ENCODE assay signal across 18 cellular contexts in the genomic region with DNA sequence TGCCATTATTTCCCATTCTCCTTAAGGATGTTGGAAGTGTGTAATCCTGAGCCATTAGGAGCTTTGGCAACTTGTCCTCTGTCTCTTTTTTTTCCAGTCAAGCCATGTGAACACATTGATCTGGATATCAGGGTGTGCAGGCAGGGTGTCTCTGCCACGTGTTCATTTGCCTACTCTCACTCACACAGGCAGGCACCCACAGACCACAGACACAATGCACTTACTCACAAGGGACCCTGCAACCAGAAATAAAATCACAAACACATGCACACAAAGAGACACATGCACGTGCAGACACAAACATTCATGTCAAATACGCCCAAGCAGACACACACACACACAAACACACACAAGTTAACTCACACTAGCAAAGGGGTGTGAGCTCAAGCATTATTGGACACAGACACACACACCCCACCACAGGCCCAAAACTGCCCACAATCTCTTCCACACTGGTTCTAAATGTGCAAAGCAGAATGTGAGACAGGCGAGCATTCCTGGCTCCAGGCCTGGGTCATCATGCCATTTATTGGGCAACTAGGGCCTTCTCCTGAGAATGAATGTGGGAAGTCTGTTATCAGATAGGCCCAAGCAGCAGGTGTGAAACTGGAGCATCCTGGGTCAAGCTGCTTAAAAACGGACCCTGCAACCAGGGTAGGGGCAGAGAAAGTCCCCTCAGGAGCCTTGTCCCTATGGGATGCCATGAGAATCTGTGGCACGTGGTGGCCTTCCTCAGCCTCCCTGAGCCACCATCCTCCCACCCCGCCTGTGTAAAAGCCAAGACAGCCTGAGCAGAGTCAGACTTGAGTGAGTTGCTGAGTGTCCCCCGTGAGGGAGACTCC.
A peak's percentile ranks its signal among the peaks of the same experiment; 100 is the strongest.
DNase-seq lines count a peak whose midpoint lies in the region; TF ChIP-seq lines count a peak whose summit lies in the region.
"Had no signal": no experiment of that assay in that cellular context is flagged by ENCODE, and none has a peak within 500 bp of the region (broad histone marks: within the 10 kb centered on the region; RNA-seq: fewer than 3 reads in every experiment).

No MANE protein-coding gene starts in this region.

- peak overlapping the region; percentile 16 for H3K27ac Mint-ChIP-seq in activated T-cell treated with anti-CD3 and anti-CD28 coated beads, Interleukin-2, amount 50 U/mL, for 24 hours
- H3K27ac Mint-ChIP-seq in T-helper 2 cell treated with Interferon-gamma antibody and Interleukin-4, amounts not matched to agents 5 μg/mL and 100 μg/mL, for 36 hours, result peak overlapping the region; percentile 52
- H3K27ac Mint-ChIP-seq in glutamatergic neuron (ENCODE audit: unreplicated experiment) (peak overlapping the region; percentile 66), type B pancreatic cell (no peak overlapping the region)
- H3K27ac Mint-ChIP-seq: stimulated activated naive CD8-positive, alpha-beta T cell treated with anti-CD3 and anti-CD28 coated beads, Interleukin-15, Interleukin-2, amounts not matched to agents 100 ng/mL and 50 ng/mL, for 24 hours had no signal

- H3K9me3 Mint-ChIP-seq in activated T-cell treated with anti-CD3 and anti-CD28 coated beads, Interleukin-2, amount 50 U/mL, for 24 hours, result no peaks in the 10 kb centered on the region
- no peaks in the 10 kb centered on the region for H3K9me3 Mint-ChIP-seq in T-helper 2 cell treated with Interferon-gamma antibody and Interleukin-4, amounts not matched to agents 5 μg/mL and 100 μg/mL, for 36 hours
- H3K9me3 Mint-ChIP-seq in glutamatergic neuron (ENCODE audit: unreplicated experiment) (peaks cover 8% of the 10 kb centered on the region), type B pancreatic cell (peaks cover 6% of the 10 kb centered on the region)
- H3K9me3 Mint-ChIP-seq: stimulated activated naive CD8-positive, alpha-beta T cell treated with anti-CD3 and anti-CD28 coated beads, Interleukin-15, Interleukin-2, amounts not matched to agents 100 ng/mL and 50 ng/mL, for 24 hours had no signal

- TF ChIP-seq CTCF in glutamatergic neuron (IDR thresholded peaks at IDR 0.05; ENCODE audit: partially characterized antibody, unreplicated experiment) (no peak), type B pancreatic cell (conservative IDR thresholded peaks at IDR 0.05) (no peak)

- peaks cover 26% of the 10 kb centered on the region for H3K4me1 Mint-ChIP-seq in activated T-cell treated with anti-CD3 and anti-CD28 coated beads, Interleukin-2, amount 50 U/mL, for 24 hours (ENCODE audit: low read depth)
- peaks cover 20% of the 10 kb centered on the region for H3K4me1 Mint-ChIP-seq in T-helper 2 cell treated with Interferon-gamma antibody and Interleukin-4, amounts not matched to agents 5 μg/mL and 100 μg/mL, for 36 hours (ENCODE audit: low read depth)
- H3K4me1 Mint-ChIP-seq in glutamatergic neuron (ENCODE audit: low read depth, unreplicated experiment), result no peaks in the 10 kb centered on the region
- H3K4me1 Mint-ChIP-seq in type B pancreatic cell (ENCODE audit: unreplicated experiment), result no peaks in the 10 kb centered on the region

- DNase-seq in activated T-cell treated with anti-CD3 and anti-CD28 coated beads, Interleukin-2, amount 50 U/mL, for 24 hours, result peak; percentile 17
- DNase-seq in activated T-cell treated with anti-CD3 and anti-CD28 coated beads for 4 hours (no peak), glutamatergic neuron (no peak), type B pancreatic cell (ENCODE audit: extremely low spot score, unreplicated experiment) (peak; percentile 51), NCI-H1436 (lab: John Stamatoyannopoulos, UW) (no peak), HuH-7.5 (ENCODE audit: low spot score) (no peak)
- DNase-seq in T-helper 2 cell treated with Interferon-gamma antibody and Interleukin-4, amounts not matched to agents 5 μg/mL and 100 μg/mL, for 36 hours (ENCODE audit: low spot score), result no peak
- DNase-seq in stimulated activated CD4-positive, alpha-beta T cell treated with anti-CD3 and anti-CD28 coated beads, Interleukin-4, amount 100 ng/mL, for 4 hours, result no peak
- DNase-seq: ACHN; activated T-cell treated with anti-CD3 and anti-CD28 coated beads, Interleukin-2, amount 50 U/mL, for 1 hour; Calu3; esophagus squamous epithelium; GF-D8; MM.1S; NCI-H2081 treated with DMSO at 0.1 percent for 48 hours; NCI-H526 treated with DMSO at 0.1 percent for 48 hours; WERI-Rb-1 had no signal

- H3K27me3 Mint-ChIP-seq in activated T-cell treated with anti-CD3 and anti-CD28 coated beads, Interleukin-2, amount 50 U/mL, for 24 hours, result no peaks in the 10 kb centered on the region
- H3K27me3 Mint-ChIP-seq in T-helper 2 cell treated with Interferon-gamma antibody and Interleukin-4, amounts not matched to agents 5 μg/mL and 100 μg/mL, for 36 hours (ENCODE audit: low read depth), result no peaks in the 10 kb centered on the region
- H3K27me3 Mint-ChIP-seq in glutamatergic neuron (ENCODE audit: unreplicated experiment) (peaks cover 4% of the 10 kb centered on the region), type B pancreatic cell (no peaks in the 10 kb centered on the region)
- H3K27me3 Mint-ChIP-seq: stimulated activated naive CD8-positive, alpha-beta T cell treated with anti-CD3 and anti-CD28 coated beads, Interleukin-15, Interleukin-2, amounts not matched to agents 100 ng/mL and 50 ng/mL, for 24 hours had no signal

- H3K4me3 Mint-ChIP-seq in activated T-cell treated with anti-CD3 and anti-CD28 coated beads, Interleukin-2, amount 50 U/mL, for 24 hours, result no peak overlapping the region
- H3K4me3 Mint-ChIP-seq in T-helper 2 cell treated with Interferon-gamma antibody and Interleukin-4, amounts not matched to agents 5 μg/mL and 100 μg/mL, for 36 hours, result no peak overlapping the region
- H3K4me3 Mint-ChIP-seq in glutamatergic neuron (ENCODE audit: unreplicated experiment) (no peak overlapping the region), type B pancreatic cell (no peak overlapping the region)
- H3K4me3 Mint-ChIP-seq: stimulated activated naive CD8-positive, alpha-beta T cell treated with anti-CD3 and anti-CD28 coated beads, Interleukin-15, Interleukin-2, amounts not matched to agents 100 ng/mL and 50 ng/mL, for 24 hours had no signal

- H3K36me3 Mint-ChIP-seq in activated T-cell treated with anti-CD3 and anti-CD28 coated beads, Interleukin-2, amount 50 U/mL, for 24 hours (ENCODE audit: low read depth), result peaks cover 14% of the 10 kb centered on the region
- peaks cover 10% of the 10 kb centered on the region for H3K36me3 Mint-ChIP-seq in T-helper 2 cell treated with Interferon-gamma antibody and Interleukin-4, amounts not matched to agents 5 μg/mL and 100 μg/mL, for 36 hours (ENCODE audit: low read depth)
- H3K36me3 Mint-ChIP-seq in glutamatergic neuron (ENCODE audit: unreplicated experiment), result peaks cover 6% of the 10 kb centered on the region
- peaks cover 14% of the 10 kb centered on the region for H3K36me3 Mint-ChIP-seq in type B pancreatic cell

Comparison
In these comparisons a context has a peak if more than half of its experiments do, and no peak if none do; other contexts are left out.
1. DNase-seq: peak in activated T-cell treated with anti-CD3 and anti-CD28 coated beads, Interleukin-2, amount 50 U/mL, for 24 hours (single experiment) and type B pancreatic cell (single experiment); none in activated T-cell treated with anti-CD3 and anti-CD28 coated beads for 4 hours (single experiment), T-helper 2 cell treated with Interferon-gamma antibody and Interleukin-4, amounts not matched to agents 5 μg/mL and 100 μg/mL, for 36 hours (single experiment), glutamatergic neuron (single experiment), NCI-H1436 (single experiment), HuH-7.5 (single experiment) and stimulated activated CD4-positive, alpha-beta T cell treated with anti-CD3 and anti-CD28 coated beads, Interleukin-4, amount 100 ng/mL, for 4 hours (0 of 2).